ENCODE assay signal across 18 cellular contexts in the genomic region with DNA sequence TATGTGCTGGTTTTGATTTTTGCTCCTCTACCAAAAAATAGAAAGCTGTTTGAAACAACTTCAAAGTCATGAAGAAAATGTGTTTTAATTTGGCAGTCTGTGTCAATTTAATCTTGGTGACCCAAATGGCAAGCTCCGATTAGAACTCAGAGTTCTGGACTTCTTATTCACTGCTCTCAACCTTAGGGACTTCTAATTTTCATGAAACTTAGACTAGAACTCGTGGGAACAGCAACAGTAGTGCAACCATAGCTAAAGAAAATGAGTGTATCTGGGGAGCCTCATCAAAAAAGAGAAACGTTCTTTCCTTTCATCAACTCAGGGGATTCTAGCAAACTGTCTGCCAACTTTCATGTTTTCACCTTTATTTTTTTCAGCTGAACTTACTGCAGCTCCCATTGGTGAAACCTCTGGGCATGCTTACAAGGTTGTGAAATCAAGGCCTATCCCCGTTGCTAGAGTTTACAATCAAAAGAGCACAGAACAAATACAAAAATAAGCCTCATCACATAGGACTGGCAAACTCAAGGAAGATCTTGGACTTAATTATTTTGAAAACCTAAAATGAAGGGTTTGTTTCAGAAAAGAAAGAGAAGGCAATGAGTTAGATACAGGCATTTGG.
"Had no signal": no experiment of that assay in that cellular context is flagged by ENCODE, and none has a peak within 500 bp of the region (broad histone marks: within the 10 kb centered on the region; RNA-seq: fewer than 3 reads in every experiment).

No MANE protein-coding gene starts in this region.

- H3K36me3 Mint-ChIP-seq: naive thymus-derived CD8-positive, alpha-beta T cell had no signal

- ATAC-seq: activated CD4-positive, CD25-positive, alpha-beta regulatory T cell treated with anti-CD3 and anti-CD28 coated beads, Interleukin-2, amount 50 U/mL, for 24 hours; left lung; naive thymus-derived CD8-positive, alpha-beta T cell had no signal

- H3K4me3 Mint-ChIP-seq: naive thymus-derived CD8-positive, alpha-beta T cell; T-helper 2 cell treated with Interferon-gamma antibody and Interleukin-4, amounts not matched to agents 5 μg/mL and 100 μg/mL, for 36 hours had no signal

- H3K27me3 ChIP-seq: esophagus squamous epithelium, left lung, neutrophil, upper lobe of left lung had no signal

- H3K27ac Mint-ChIP-seq: naive thymus-derived CD8-positive, alpha-beta T cell; T-helper 2 cell treated with Interferon-gamma antibody and Interleukin-4, amounts not matched to agents 5 μg/mL and 100 μg/mL, for 36 hours had no signal

- H3K9me3 Mint-ChIP-seq: naive thymus-derived CD8-positive, alpha-beta T cell; T-helper 2 cell treated with Interferon-gamma antibody and Interleukin-4, amounts not matched to agents 5 μg/mL and 100 μg/mL, for 36 hours had no signal

- H3K36me3 ChIP-seq: esophagus squamous epithelium, left lung, neutrophil, upper lobe of left lung had no signal

- H3K4me1 Mint-ChIP-seq: naive thymus-derived CD8-positive, alpha-beta T cell had no signal

- H3K9me3 ChIP-seq: neutrophil, upper lobe of left lung had no signal

- DNase-seq: activated naive CD4-positive, alpha-beta T cell; activated T-cell treated with anti-CD3 and anti-CD28 coated beads for 4 hours; effector CD4-positive, alpha-beta T cell; esophagus squamous epithelium; left lung; mesenchymal stem cell; naive thymus-derived CD8-positive, alpha-beta T cell; posterior cingulate gyrus; retina; stimulated activated CD4-positive, alpha-beta T cell treated with anti-CD3 and anti-CD28 coated beads, Interleukin-4, amount 100 ng/mL, for 24 hours; stimulated activated naive CD4-positive, alpha-beta T cell; SW 1271; upper lobe of left lung had no signal

- H3K4me3 ChIP-seq: coronary artery, esophagus squamous epithelium, left lung, skin epidermis, upper lobe of left lung had no signal

- H3K4me1 ChIP-seq: esophagus squamous epithelium, left lung, upper lobe of left lung had no signal

- H3K27ac ChIP-seq: coronary artery, left lung, neutrophil, skin epidermis, upper lobe of left lung had no signal
